1 cellular context compared by ENCODE assay signal in the genomic region with DNA sequence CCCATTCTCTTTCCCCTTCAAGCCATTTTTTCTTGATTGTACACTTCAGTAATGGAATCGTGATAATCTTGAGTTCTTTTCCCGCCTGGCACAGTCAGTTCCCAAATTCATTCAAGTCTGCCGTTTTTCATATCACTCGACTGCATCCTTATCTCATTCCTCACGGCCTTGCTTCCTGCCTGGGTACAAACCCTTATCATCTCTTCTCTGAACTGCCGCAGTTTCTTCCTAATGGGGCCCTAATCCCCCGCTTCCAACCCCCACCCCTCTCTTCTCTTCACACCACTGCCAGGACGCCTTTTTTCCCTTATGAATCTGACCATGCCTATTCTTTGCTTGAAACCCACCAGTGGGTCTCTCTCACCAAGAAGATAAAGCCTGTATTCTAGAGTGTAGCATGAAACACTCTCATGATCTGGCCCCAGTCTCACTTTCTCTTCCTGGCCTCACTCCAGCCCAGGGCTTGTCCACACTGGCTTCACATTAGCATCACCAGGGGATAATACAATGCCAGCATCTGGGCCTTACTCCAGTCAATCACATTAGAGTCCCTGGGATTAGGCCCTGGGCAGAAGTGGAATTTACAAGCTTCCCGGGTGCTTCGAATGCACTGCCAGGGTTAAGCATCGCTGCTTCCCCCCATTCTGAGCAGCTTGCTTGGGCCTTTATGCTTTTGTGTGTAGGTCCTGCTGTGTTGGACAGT.
A peak's percentile ranks its signal among the peaks of the same experiment; 100 is the strongest.
TF ChIP-seq lines count a peak whose summit lies in the region.

No MANE protein-coding gene starts in this region.

TF ChIP-seq in K562, 482 proteins besides CTCF, POLR2A, EP300 and RAD21 (continued from another document):
- TF ChIP-seq, protein P1, sequence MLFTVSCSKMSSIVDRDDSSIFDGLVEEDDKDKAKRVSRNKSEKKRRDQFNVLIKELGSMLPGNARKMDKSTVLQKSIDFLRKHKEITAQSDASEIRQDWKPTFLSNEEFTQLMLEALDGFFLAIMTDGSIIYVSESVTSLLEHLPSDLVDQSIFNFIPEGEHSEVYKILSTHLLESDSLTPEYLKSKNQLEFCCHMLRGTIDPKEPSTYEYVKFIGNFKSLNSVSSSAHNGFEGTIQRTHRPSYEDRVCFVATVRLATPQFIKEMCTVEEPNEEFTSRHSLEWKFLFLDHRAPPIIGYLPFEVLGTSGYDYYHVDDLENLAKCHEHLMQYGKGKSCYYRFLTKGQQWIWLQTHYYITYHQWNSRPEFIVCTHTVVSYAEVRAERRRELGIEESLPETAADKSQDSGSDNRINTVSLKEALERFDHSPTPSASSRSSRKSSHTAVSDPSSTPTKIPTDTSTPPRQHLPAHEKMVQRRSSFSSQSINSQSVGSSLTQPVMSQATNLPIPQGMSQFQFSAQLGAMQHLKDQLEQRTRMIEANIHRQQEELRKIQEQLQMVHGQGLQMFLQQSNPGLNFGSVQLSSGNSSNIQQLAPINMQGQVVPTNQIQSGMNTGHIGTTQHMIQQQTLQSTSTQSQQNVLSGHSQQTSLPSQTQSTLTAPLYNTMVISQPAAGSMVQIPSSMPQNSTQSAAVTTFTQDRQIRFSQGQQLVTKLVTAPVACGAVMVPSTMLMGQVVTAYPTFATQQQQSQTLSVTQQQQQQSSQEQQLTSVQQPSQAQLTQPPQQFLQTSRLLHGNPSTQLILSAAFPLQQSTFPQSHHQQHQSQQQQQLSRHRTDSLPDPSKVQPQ (CRISPR knock-in tag; IDR thresholded peaks at IDR 0.05; ENCODE audit: borderline replicate concordance), result no peak
- no peak for TF ChIP-seq HNRNPUL1 (IDR thresholded peaks at IDR 0.05; ENCODE audit: low read length)
- TF ChIP-seq, protein P2, sequence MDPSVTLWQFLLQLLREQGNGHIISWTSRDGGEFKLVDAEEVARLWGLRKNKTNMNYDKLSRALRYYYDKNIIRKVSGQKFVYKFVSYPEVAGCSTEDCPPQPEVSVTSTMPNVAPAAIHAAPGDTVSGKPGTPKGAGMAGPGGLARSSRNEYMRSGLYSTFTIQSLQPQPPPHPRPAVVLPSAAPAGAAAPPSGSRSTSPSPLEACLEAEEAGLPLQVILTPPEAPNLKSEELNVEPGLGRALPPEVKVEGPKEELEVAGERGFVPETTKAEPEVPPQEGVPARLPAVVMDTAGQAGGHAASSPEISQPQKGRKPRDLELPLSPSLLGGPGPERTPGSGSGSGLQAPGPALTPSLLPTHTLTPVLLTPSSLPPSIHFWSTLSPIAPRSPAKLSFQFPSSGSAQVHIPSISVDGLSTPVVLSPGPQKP (CRISPR knock-in tag; IDR thresholded peaks at IDR 0.05), result no peak
- TF ChIP-seq ZNF41 (CRISPR knock-in tag; conservative IDR thresholded peaks at IDR 0.05), result no peak
- TF ChIP-seq SREBF2 (CRISPR knock-in tag; IDR thresholded peaks at IDR 0.05), result no peak
- TF ChIP-seq NCOA6 (IDR thresholded peaks at IDR 0.05), result no peak
- TF ChIP-seq RFX5 (IDR thresholded peaks at IDR 0.05; ENCODE audit: low read depth, low read length), result no peak
- no peak for TF ChIP-seq ESRRA (IDR thresholded peaks at IDR 0.05; ENCODE audit: borderline replicate concordance, low read depth)
- 0 out of 2 replicates have a peak, but pooled peaks have one; percentile 31 for TF ChIP-seq KLF16 (IDR thresholded peaks at IDR 0.05)
- TF ChIP-seq, protein P3, sequence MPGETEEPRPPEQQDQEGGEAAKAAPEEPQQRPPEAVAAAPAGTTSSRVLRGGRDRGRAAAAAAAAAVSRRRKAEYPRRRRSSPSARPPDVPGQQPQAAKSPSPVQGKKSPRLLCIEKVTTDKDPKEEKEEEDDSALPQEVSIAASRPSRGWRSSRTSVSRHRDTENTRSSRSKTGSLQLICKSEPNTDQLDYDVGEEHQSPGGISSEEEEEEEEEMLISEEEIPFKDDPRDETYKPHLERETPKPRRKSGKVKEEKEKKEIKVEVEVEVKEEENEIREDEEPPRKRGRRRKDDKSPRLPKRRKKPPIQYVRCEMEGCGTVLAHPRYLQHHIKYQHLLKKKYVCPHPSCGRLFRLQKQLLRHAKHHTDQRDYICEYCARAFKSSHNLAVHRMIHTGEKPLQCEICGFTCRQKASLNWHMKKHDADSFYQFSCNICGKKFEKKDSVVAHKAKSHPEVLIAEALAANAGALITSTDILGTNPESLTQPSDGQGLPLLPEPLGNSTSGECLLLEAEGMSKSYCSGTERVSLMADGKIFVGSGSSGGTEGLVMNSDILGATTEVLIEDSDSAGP (CRISPR knock-in tag; IDR thresholded peaks at IDR 0.05), result no peak
- no peak for TF ChIP-seq CREBBP (IDR thresholded peaks at IDR 0.05; ENCODE audit: low read depth, low read length)
- no peak for TF ChIP-seq KLF1 (tag; IDR thresholded peaks at IDR 0.05)
- TF ChIP-seq CHCHD3 (CRISPR knock-in tag; IDR thresholded peaks at IDR 0.05), result no peak
- no peak for TF ChIP-seq NFIX (CRISPR knock-in tag; IDR thresholded peaks at IDR 0.05; ENCODE audit: low read depth)
- TF ChIP-seq, protein P4, sequence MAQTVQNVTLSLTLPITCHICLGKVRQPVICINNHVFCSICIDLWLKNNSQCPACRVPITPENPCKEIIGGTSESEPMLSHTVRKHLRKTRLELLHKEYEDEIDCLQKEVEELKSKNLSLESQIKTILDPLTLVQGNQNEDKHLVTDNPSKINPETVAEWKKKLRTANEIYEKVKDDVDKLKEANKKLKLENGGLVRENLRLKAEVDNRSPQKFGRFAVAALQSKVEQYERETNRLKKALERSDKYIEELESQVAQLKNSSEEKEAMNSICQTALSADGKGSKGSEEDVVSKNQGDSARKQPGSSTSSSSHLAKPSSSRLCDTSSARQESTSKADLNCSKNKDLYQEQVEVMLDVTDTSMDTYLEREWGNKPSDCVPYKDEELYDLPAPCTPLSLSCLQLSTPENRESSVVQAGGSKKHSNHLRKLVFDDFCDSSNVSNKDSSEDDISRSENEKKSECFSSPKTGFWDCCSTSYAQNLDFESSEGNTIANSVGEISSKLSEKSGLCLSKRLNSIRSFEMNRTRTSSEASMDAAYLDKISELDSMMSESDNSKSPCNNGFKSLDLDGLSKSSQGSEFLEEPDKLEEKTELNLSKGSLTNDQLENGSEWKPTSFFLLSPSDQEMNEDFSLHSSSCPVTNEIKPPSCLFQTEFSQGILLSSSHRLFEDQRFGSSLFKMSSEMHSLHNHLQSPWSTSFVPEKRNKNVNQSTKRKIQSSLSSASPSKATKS (CRISPR knock-in tag; IDR thresholded peaks at IDR 0.05), result no peak
- TF ChIP-seq ZNF668 (CRISPR knock-in tag; IDR thresholded peaks at IDR 0.05), result no peak
- peak; percentile 8; the same call in 1 of the 2 replicates for TF ChIP-seq ZBTB17 (CRISPR knock-in tag; IDR thresholded peaks at IDR 0.05)
- TF ChIP-seq, protein P5, sequence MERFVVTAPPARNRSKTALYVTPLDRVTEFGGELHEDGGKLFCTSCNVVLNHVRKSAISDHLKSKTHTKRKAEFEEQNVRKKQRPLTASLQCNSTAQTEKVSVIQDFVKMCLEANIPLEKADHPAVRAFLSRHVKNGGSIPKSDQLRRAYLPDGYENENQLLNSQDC (CRISPR knock-in tag; IDR thresholded peaks at IDR 0.05), result no peak
